10 cellular contexts compared by ENCODE assay signal in genomic region chrX:148310402-148311200, GRCh38.
DNase-seq lines count a peak whose midpoint lies in the region; ATAC-seq and TF ChIP-seq lines count a peak whose summit lies in the region.
"Had no signal": no experiment of that assay in that cellular context is flagged by ENCODE, and none has a peak within 500 bp of the region (broad histone marks: within the 10 kb centered on the region; RNA-seq: fewer than 3 reads in every experiment).

No MANE protein-coding gene starts in this region.

- ATAC-seq in GM19455 (IDR thresholded peaks at IDR 0.05; ENCODE audit: unreplicated experiment): peak; percentile 89
- ATAC-seq: GM23338 had no signal

- H3K36me3 Mint-ChIP-seq in glutamatergic neuron (ENCODE audit: unreplicated experiment): no peaks in the 10 kb centered on the region

- no peaks in the 10 kb centered on the region for H3K27me3 Mint-ChIP-seq in glutamatergic neuron (ENCODE audit: unreplicated experiment)
- H3K27me3 Mint-ChIP-seq: activated B cell treated with CpG ODN at 0.5 μM for 24 hours had no signal

- no peak overlapping the region for H3K27ac Mint-ChIP-seq in glutamatergic neuron (ENCODE audit: unreplicated experiment)
- H3K27ac Mint-ChIP-seq: activated B cell treated with CpG ODN at 0.5 μM for 24 hours, GM23338 had no signal

- TF ChIP-seq CTCF in HL-60 (IDR thresholded peaks at IDR 0.05; ENCODE audit: insufficient read depth, low read length) (no peak), glutamatergic neuron (IDR thresholded peaks at IDR 0.05; ENCODE audit: partially characterized antibody, unreplicated experiment) (no peak)

- peak overlapping the region; percentile 79 for H3K27ac ChIP-seq in HL-60 (replicated peaks)

- H3K4me3 ChIP-seq in HL-60 (replicated peaks; ENCODE audit: insufficient read depth, low read length): no peak overlapping the region
- H3K4me3 ChIP-seq: GM23338 had no signal

- peaks cover 3% of the 10 kb centered on the region for H3K9me3 Mint-ChIP-seq in glutamatergic neuron (ENCODE audit: unreplicated experiment)
- H3K9me3 Mint-ChIP-seq: activated B cell treated with CpG ODN at 0.5 μM for 24 hours had no signal

- H3K27me3 ChIP-seq in HL-60 (ENCODE audit: insufficient read depth, poor library complexity, severe bottlenecking): no peaks in the 10 kb centered on the region

- H3K4me3 Mint-ChIP-seq in glutamatergic neuron (ENCODE audit: unreplicated experiment): no peak overlapping the region
- H3K4me3 Mint-ChIP-seq: activated B cell treated with CpG ODN at 0.5 μM for 24 hours, GM23338 had no signal

- DNase-seq in HL-60 (ENCODE audit: low read depth in 1 of 2, low spot score in 1 of 2): peak; percentile 3 to 84
- peak; percentile 20 for DNase-seq in activated T-cell treated with anti-CD3 and anti-CD28 coated beads, Interleukin-2, amount 50 U/mL, for 1 hour
- DNase-seq in stimulated activated CD8-positive, alpha-beta memory T cell treated with anti-CD3 and anti-CD28 coated beads, Interleukin-15, amount 100 ng/mL, for 1 hour (ENCODE audit: low read depth): peak; percentile 6
- DNase-seq in glutamatergic neuron: no peak
- DNase-seq in GOT3 (lab: John Stamatoyannopoulos, UW): no peak
- no peak for DNase-seq in NCI-H1092 (lab: John Stamatoyannopoulos, UW)
- DNase-seq in NCI-H345 treated with DMSO at 0.1 percent for 48 hours (lab: John Stamatoyannopoulos, UW; ENCODE audit: unreplicated experiment): no peak
- DNase-seq: activated B cell treated with CpG ODN at 0.5 μM for 24 hours had no signal

- H3K4me1 Mint-ChIP-seq in glutamatergic neuron (ENCODE audit: low read depth, unreplicated experiment): no peaks in the 10 kb centered on the region
- H3K4me1 Mint-ChIP-seq: GM23338 had no signal

Comparison
In these comparisons a context has a peak if more than half of its experiments do, and no peak if none do; other contexts are left out.
1. DNase-seq: peak in HL-60 (2 of 2), activated T-cell treated with anti-CD3 and anti-CD28 coated beads, Interleukin-2, amount 50 U/mL, for 1 hour (single experiment) and stimulated activated CD8-positive, alpha-beta memory T cell treated with anti-CD3 and anti-CD28 coated beads, Interleukin-15, amount 100 ng/mL, for 1 hour (single experiment); none in glutamatergic neuron (single experiment), GOT3 (single experiment), NCI-H1092 (single experiment) and NCI-H345 treated with DMSO at 0.1 percent for 48 hours (single experiment).